Comparison of ENCODE assay signal across 15 cellular contexts in genomic region chr18:12908706-12909105, GRCh38. TPM values are rescaled to one million over a fixed set of nuclear protein-coding genes. Genes with fewer than 3 reads are reported as not detected.
A peak's percentile ranks its signal among the peaks of the same experiment; 100 is the strongest.
DNase-seq lines count a peak whose midpoint lies in the region; ATAC-seq and TF ChIP-seq lines count a peak whose summit lies in the region.
"Had no signal": no experiment of that assay in that cellular context is flagged by ENCODE, and none has a peak within 500 bp of the region (broad histone marks: within the 10 kb centered on the region; RNA-seq: fewer than 3 reads in every experiment).

No MANE protein-coding gene starts in this region.

- H3K9me3 Mint-ChIP-seq in central memory CD8-positive, alpha-beta T cell = no peaks in the 10 kb centered on the region

- H3K27ac Mint-ChIP-seq in central memory CD8-positive, alpha-beta T cell (ENCODE audit: low read depth) = peak overlapping the region; percentile 69

- no peak for ATAC-seq in central memory CD8-positive, alpha-beta T cell (replicated peaks; ENCODE audit: extremely low read depth, poor library complexity, severe bottlenecking)
- ATAC-seq in HG03135 (IDR thresholded peaks at IDR 0.05; ENCODE audit: unreplicated experiment) = no peak
- ATAC-seq: HCT116 had no signal

- no peaks in the 10 kb centered on the region; the same call in 1 of the 2 replicates for H3K9me3 ChIP-seq in MG63

- DNase-seq in MG63 (peak; percentile 32), fibroblast of the aortic adventitia (ENCODE audit: low read depth) (peak; percentile 55), retinal pigment epithelial cell (ENCODE audit: low read depth) (peak; percentile 19), GOT3 (lab: John Stamatoyannopoulos, UW) (no peak), hippocampal formation (lab: John Stamatoyannopoulos, UW) (no peak)
- DNase-seq in central memory CD8-positive, alpha-beta T cell (ENCODE audit: low spot score in 2 of 2) = no peak
- DNase-seq: COR-L47, KG1, NCI-H1048, NCI-H146, NCI-H2081 treated with DMSO at 0.1 percent for 48 hours, NCI-H510A treated with DMSO at 0.1 percent for 48 hours, SHP77 had no signal

- TF ChIP-seq CTCF in fibroblast of the aortic adventitia (IDR thresholded peaks at IDR 0.05; ENCODE audit: insufficient read depth, low read length) (no peak), retinal pigment epithelial cell (conservative IDR thresholded peaks at IDR 0.05; ENCODE audit: low read depth, low read length) (no peak)

- peaks cover 2% of the 10 kb centered on the region for H3K36me3 Mint-ChIP-seq in central memory CD8-positive, alpha-beta T cell (ENCODE audit: insufficient read depth)

- H3K36me3 ChIP-seq in MG63 = no peaks in the 10 kb centered on the region

- no peaks in the 10 kb centered on the region; the same call in 1 of the 2 replicates for H3K27me3 ChIP-seq in MG63

- no peaks in the 10 kb centered on the region for H3K27me3 Mint-ChIP-seq in central memory CD8-positive, alpha-beta T cell

- peaks cover 8% of the 10 kb centered on the region for H3K4me1 Mint-ChIP-seq in central memory CD8-positive, alpha-beta T cell

- H3K4me3 ChIP-seq in MG63 (no peak overlapping the region), fibroblast of the aortic adventitia (ENCODE audit: low read depth, low read length) (no peak overlapping the region), retinal pigment epithelial cell (ENCODE audit: low read length) (no peak overlapping the region)

- H3K4me3 Mint-ChIP-seq in central memory CD8-positive, alpha-beta T cell = no peak overlapping the region

RNA-seq across cellular contexts. Expression of gene PTPN2, which starts 24.7 kb away (rescaled TPM):
- 23.3 and 25.1 TPM in 2 replicates for total RNA-seq in MG63 (2014; rRNA removed; shearing (Covaris generic); ENCODE audit: low replicate concordance)
- 29.4 and 41.5 TPM in 2 replicates for total RNA-seq in fibroblast of the aortic adventitia (ENCODE audit: low replicate concordance)

RNA-seq across cellular contexts. Expression of gene SEH1L, which starts 39.1 kb away (rescaled TPM):
- total RNA-seq in MG63 (2014; rRNA removed; shearing (Covaris generic); ENCODE audit: low replicate concordance) = 64.2 and 72.9 TPM in 2 replicates
- total RNA-seq in fibroblast of the aortic adventitia (ENCODE audit: low replicate concordance) = 52.2 and 68.8 TPM in 2 replicates

Comparison
In these comparisons a context has a peak if more than half of its experiments do, and no peak if none do; other contexts are left out.
1. DNase-seq: peak in MG63 (single experiment), fibroblast of the aortic adventitia (single experiment) and retinal pigment epithelial cell (single experiment); none in central memory CD8-positive, alpha-beta T cell (0 of 2), GOT3 (single experiment) and hippocampal formation (0 of 2).